ENCODE assay signal across 1 cellular context in the genomic region with DNA sequence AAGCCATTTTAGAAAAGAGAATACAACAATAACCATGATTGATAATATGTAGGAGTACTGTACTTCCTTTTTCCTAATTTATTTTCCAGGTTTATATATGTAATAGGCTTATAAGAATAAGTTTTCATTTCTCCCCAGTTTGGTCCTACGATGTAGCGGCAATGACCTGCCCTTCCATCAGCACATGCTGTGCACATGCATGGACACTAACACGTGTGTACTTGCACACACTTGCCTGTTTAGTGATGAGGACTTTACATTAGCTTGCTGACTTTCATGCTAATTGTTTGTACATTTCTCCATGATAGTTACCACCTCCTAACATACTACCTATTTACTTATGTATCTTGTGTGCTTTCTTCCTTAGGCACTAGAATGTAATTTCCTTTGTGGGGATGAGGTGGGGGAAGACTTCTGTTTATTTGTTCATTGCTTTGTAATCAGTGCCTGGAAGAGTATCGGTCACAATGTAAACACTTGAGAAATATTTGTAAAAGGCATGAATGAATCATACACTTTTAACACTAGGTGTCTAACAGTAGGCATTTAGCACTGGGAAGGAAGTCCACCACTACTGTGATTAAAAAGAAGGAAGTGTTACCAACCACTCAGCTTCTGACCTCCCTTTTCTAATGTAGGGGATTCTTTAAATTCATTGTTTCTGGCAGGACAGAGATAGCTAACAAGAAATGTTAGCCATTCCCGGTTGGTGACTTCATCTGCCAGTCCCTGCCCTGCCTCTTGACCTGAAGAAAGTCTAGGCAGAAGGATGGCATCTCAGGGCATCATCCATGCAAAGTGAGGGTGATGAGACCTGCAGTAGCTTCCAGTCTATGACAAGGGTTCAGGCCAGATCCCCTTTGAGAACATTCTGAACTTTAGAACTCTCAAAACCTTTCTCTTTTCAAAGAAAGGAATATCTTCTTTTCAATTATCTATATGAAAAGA.
TF ChIP-seq lines count a peak whose summit lies in the region.

No MANE protein-coding gene starts in this region.

TF ChIP-seq in HEK293, 187 proteins besides CTCF, POLR2A, EP300 and RAD21 (continued from another document):
- TF ChIP-seq, protein P1, sequence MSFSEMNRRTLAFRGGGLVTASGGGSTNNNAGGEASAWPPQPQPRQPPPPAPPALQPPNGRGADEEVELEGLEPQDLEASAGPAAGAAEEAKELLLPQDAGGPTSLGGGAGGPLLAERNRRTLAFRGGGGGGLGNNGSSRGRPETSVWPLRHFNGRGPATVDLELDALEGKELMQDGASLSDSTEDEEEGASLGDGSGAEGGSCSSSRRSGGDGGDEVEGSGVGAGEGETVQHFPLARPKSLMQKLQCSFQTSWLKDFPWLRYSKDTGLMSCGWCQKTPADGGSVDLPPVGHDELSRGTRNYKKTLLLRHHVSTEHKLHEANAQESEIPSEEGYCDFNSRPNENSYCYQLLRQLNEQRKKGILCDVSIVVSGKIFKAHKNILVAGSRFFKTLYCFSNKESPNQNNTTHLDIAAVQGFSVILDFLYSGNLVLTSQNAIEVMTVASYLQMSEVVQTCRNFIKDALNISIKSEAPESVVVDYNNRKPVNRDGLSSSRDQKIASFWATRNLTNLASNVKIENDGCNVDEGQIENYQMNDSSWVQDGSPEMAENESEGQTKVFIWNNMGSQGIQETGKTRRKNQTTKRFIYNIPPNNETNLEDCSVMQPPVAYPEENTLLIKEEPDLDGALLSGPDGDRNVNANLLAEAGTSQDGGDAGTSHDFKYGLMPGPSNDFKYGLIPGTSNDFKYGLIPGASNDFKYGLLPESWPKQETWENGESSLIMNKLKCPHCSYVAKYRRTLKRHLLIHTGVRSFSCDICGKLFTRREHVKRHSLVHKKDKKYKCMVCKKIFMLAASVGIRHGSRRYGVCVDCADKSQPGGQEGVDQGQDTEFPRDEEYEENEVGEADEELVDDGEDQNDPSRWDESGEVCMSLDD (tag by site-specific recombination; IDR thresholded peaks at IDR 0.05) = no peak
- TF ChIP-seq, protein P2, sequence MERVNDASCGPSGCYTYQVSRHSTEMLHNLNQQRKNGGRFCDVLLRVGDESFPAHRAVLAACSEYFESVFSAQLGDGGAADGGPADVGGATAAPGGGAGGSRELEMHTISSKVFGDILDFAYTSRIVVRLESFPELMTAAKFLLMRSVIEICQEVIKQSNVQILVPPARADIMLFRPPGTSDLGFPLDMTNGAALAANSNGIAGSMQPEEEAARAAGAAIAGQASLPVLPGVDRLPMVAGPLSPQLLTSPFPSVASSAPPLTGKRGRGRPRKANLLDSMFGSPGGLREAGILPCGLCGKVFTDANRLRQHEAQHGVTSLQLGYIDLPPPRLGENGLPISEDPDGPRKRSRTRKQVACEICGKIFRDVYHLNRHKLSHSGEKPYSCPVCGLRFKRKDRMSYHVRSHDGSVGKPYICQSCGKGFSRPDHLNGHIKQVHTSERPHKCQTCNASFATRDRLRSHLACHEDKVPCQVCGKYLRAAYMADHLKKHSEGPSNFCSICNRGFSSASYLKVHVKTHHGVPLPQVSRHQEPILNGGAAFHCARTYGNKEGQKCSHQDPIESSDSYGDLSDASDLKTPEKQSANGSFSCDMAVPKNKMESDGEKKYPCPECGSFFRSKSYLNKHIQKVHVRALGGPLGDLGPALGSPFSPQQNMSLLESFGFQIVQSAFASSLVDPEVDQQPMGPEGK (tag by site-specific recombination; IDR thresholded peaks at IDR 0.05) = no peak; the same call in 1 of the 2 replicates
- TF ChIP-seq ZNF777 (tag by site-specific recombination; IDR thresholded peaks at IDR 0.05; ENCODE audit: borderline replicate concordance) = no peak
- TF ChIP-seq MZF1 (tag by site-specific recombination; IDR thresholded peaks at IDR 0.05; ENCODE audit: borderline replicate concordance) = peak; percentile 33; the same call in 1 of the 2 replicates
- no peak for TF ChIP-seq KLF7 (tag by site-specific recombination; IDR thresholded peaks at IDR 0.05; ENCODE audit: borderline replicate concordance)
- no peak for TF ChIP-seq ZFP3 (tag by site-specific recombination; IDR thresholded peaks at IDR 0.05; ENCODE audit: low read depth)
- no peak for TF ChIP-seq ZNF501 (tag by site-specific recombination; IDR thresholded peaks at IDR 0.05)
- TF ChIP-seq, protein P3, sequence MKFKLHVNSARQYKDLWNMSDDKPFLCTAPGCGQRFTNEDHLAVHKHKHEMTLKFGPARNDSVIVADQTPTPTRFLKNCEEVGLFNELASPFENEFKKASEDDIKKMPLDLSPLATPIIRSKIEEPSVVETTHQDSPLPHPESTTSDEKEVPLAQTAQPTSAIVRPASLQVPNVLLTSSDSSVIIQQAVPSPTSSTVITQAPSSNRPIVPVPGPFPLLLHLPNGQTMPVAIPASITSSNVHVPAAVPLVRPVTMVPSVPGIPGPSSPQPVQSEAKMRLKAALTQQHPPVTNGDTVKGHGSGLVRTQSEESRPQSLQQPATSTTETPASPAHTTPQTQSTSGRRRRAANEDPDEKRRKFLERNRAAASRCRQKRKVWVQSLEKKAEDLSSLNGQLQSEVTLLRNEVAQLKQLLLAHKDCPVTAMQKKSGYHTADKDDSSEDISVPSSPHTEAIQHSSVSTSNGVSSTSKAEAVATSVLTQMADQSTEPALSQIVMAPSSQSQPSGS (tag by site-specific recombination; IDR thresholded peaks at IDR 0.05; ENCODE audit: low read depth) = no peak
- TF ChIP-seq SP7 (tag by site-specific recombination; IDR thresholded peaks at IDR 0.05) = peak; percentile 74
- TF ChIP-seq ZNF140 (tag by site-specific recombination; IDR thresholded peaks at IDR 0.05) = no peak
- TF ChIP-seq ZNF433 (tag by site-specific recombination; IDR thresholded peaks at IDR 0.05; ENCODE audit: low read depth) = no peak
- TF ChIP-seq ZNF24 (tag by site-specific recombination; IDR thresholded peaks at IDR 0.05) = peak; percentile 63; the same call in 1 of the 2 replicates
- TF ChIP-seq, protein P4, sequence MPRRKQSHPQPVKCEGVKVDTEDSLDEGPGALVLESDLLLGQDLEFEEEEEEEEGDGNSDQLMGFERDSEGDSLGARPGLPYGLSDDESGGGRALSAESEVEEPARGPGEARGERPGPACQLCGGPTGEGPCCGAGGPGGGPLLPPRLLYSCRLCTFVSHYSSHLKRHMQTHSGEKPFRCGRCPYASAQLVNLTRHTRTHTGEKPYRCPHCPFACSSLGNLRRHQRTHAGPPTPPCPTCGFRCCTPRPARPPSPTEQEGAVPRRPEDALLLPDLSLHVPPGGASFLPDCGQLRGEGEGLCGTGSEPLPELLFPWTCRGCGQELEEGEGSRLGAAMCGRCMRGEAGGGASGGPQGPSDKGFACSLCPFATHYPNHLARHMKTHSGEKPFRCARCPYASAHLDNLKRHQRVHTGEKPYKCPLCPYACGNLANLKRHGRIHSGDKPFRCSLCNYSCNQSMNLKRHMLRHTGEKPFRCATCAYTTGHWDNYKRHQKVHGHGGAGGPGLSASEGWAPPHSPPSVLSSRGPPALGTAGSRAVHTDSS (tag by site-specific recombination; IDR thresholded peaks at IDR 0.05) = no peak; the same call in 1 of the 2 replicates
- no peak for TF ChIP-seq ZXDB (tag by site-specific recombination; IDR thresholded peaks at IDR 0.05)
- TF ChIP-seq, protein P5, sequence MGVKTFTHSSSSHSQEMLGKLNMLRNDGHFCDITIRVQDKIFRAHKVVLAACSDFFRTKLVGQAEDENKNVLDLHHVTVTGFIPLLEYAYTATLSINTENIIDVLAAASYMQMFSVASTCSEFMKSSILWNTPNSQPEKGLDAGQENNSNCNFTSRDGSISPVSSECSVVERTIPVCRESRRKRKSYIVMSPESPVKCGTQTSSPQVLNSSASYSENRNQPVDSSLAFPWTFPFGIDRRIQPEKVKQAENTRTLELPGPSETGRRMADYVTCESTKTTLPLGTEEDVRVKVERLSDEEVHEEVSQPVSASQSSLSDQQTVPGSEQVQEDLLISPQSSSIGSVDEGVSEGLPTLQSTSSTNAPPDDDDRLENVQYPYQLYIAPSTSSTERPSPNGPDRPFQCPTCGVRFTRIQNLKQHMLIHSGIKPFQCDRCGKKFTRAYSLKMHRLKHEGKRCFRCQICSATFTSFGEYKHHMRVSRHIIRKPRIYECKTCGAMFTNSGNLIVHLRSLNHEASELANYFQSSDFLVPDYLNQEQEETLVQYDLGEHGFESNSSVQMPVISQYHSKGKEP (tag by site-specific recombination; IDR thresholded peaks at IDR 0.05) = no peak
- TF ChIP-seq ZBTB48 (tag by site-specific recombination; IDR thresholded peaks at IDR 0.05) = no peak
- no peak for TF ChIP-seq ZNF544 (tag by site-specific recombination; IDR thresholded peaks at IDR 0.05)
- no peak for TF ChIP-seq YY2 (tag by site-specific recombination; IDR thresholded peaks at IDR 0.05)
- TF ChIP-seq IKZF3 (tag by site-specific recombination; IDR thresholded peaks at IDR 0.05) = peak; percentile 46; the same call in 1 of the 2 replicates
- no peak for TF ChIP-seq ZNF157 (tag by site-specific recombination; IDR thresholded peaks at IDR 0.05)
